22 cellular contexts compared by ENCODE assay signal in genomic region chr11:105852427-105852826, GRCh38.
"Had no signal": no experiment of that assay in that cellular context is flagged by ENCODE, and none has a peak within 500 bp of the region (broad histone marks: within the 10 kb centered on the region; RNA-seq: fewer than 3 reads in every experiment).

No MANE protein-coding gene starts in this region.

- H3K27me3 ChIP-seq: colonic mucosa, esophagus squamous epithelium, gastrocnemius medialis, heart right ventricle, left lung had no signal

- ATAC-seq: effector memory CD8-positive, alpha-beta T cell; esophagus mucosa; gastrocnemius medialis; heart right ventricle; left lung; left ventricle myocardium superior; lower lobe of right lung had no signal

- H3K4me1 ChIP-seq: colonic mucosa, esophagus squamous epithelium, gastrocnemius medialis, heart right ventricle, left lung, lower lobe of right lung had no signal

- H3K27ac ChIP-seq: colonic mucosa, epithelial cell of prostate, esophagus squamous epithelium, gastrocnemius medialis, heart right ventricle, left lung, lower lobe of right lung had no signal

- H3K36me3 ChIP-seq: colonic mucosa, esophagus squamous epithelium, gastrocnemius medialis, heart right ventricle, left lung, lower lobe of right lung had no signal

- DNase-seq: colonic mucosa; cortex of kidney; effector CD8-positive, alpha-beta T cell; effector memory CD8-positive, alpha-beta T cell; endodermal cell; erythroblast; esophagus squamous epithelium; foreskin fibroblast; foreskin melanocyte; gastrocnemius medialis; glutamatergic neuron; head of caudate nucleus; heart right ventricle; hippocampal formation; left cardiac atrium; left lung; left ventricle myocardium superior; lower lobe of right lung; mesenchymal stem cell; midbrain had no signal

- H3K9me3 ChIP-seq: colonic mucosa, esophagus squamous epithelium, gastrocnemius medialis, heart right ventricle, left lung, lower lobe of right lung had no signal

- H3K4me3 ChIP-seq: colonic mucosa, esophagus squamous epithelium, gastrocnemius medialis, heart right ventricle, left lung, lower lobe of right lung had no signal
